In genomic region chr1:154584267-154584994, GRCh38 we compare ENCODE assay signal across 1 cellular context.
TF ChIP-seq lines count a peak whose summit lies in the region.

No MANE protein-coding gene starts in this region.

TF ChIP-seq in GM12878, 131 proteins besides CTCF, POLR2A, EP300 and RAD21:
- TF ChIP-seq, protein P1, sequence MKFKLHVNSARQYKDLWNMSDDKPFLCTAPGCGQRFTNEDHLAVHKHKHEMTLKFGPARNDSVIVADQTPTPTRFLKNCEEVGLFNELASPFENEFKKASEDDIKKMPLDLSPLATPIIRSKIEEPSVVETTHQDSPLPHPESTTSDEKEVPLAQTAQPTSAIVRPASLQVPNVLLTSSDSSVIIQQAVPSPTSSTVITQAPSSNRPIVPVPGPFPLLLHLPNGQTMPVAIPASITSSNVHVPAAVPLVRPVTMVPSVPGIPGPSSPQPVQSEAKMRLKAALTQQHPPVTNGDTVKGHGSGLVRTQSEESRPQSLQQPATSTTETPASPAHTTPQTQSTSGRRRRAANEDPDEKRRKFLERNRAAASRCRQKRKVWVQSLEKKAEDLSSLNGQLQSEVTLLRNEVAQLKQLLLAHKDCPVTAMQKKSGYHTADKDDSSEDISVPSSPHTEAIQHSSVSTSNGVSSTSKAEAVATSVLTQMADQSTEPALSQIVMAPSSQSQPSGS (IDR thresholded peaks at IDR 0.05; ENCODE audit: low read length) = 0 out of 2 replicates have a peak, but pooled peaks have one; percentile 25
- TF ChIP-seq LARP7 (IDR thresholded peaks at IDR 0.05) (no peak), E2F4 (IDR thresholded peaks at IDR 0.05; ENCODE audit: low read depth, low read length) (no peak), SPI1 (IDR thresholded peaks at IDR 0.05; ENCODE audit: borderline replicate concordance, insufficient read depth, low read depth, low read length) (0 out of 2 replicates have a peak, but pooled peaks have one; percentile 16), ZNF622 (IDR thresholded peaks at IDR 0.05) (no peak), JUNB (IDR thresholded peaks at IDR 0.05) (0 out of 2 replicates have a peak, but pooled peaks have one; percentile 25), GATAD2B (conservative IDR thresholded peaks at IDR 0.05; ENCODE audit: low read depth) (no peak), MAX (IDR thresholded peaks at IDR 0.05; ENCODE audit: low read depth, low read length) (no peak), NKRF (conservative IDR thresholded peaks at IDR 0.05) (no peak), RUNX3 (IDR thresholded peaks at IDR 0.05; ENCODE audit: low read length) (peak; percentile 31; the same call in 1 of the 2 replicates), PAX5 (IDR thresholded peaks at IDR 0.05; ENCODE audit: borderline replicate concordance, low read depth, low read length) (no peak), IRF4 (IDR thresholded peaks at IDR 0.05; ENCODE audit: low read depth, low read length) (no peak), ETV6 (conservative IDR thresholded peaks at IDR 0.05 in 1 of 2, IDR thresholded peaks at IDR 0.05 in 1 of 2; ENCODE audit: borderline replicate concordance in 1 of 2, low read depth in 1 of 2) (peak in 1 of 2 experiments; percentile 65; a peak in 1 of 4 replicates)
